Comparison of ENCODE assay signal across 1 cellular context in the genomic region with DNA sequence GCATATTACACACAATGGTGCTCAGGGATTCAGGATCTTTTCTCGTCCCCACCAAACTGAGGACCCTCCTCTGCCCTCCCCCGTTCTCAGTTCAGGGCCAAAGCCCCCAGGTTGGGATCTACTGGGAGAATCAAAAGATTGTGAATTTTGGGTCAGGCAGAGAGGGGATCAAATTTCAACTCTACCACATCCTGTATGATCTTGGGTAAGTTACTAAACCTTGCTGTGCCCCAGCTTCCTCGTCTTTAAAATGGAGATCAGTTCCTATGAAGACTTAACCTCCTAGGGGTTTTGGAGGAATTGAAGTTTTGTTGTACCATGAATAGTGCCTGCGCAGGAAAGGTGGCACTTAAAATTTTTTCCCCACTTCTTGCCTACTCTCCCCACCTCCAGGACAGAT.
TF ChIP-seq lines count a peak whose summit lies in the region.

No MANE protein-coding gene starts in this region.

TF ChIP-seq in HepG2, 621 proteins besides CTCF, POLR2A, EP300 and RAD21 (continued from another document):
- TF ChIP-seq, protein P1, sequence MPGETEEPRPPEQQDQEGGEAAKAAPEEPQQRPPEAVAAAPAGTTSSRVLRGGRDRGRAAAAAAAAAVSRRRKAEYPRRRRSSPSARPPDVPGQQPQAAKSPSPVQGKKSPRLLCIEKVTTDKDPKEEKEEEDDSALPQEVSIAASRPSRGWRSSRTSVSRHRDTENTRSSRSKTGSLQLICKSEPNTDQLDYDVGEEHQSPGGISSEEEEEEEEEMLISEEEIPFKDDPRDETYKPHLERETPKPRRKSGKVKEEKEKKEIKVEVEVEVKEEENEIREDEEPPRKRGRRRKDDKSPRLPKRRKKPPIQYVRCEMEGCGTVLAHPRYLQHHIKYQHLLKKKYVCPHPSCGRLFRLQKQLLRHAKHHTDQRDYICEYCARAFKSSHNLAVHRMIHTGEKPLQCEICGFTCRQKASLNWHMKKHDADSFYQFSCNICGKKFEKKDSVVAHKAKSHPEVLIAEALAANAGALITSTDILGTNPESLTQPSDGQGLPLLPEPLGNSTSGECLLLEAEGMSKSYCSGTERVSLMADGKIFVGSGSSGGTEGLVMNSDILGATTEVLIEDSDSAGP (CRISPR knock-in tag; IDR thresholded peaks at IDR 0.05; ENCODE audit: borderline replicate concordance) = no peak
- TF ChIP-seq CAMTA2 (CRISPR knock-in tag; IDR thresholded peaks at IDR 0.05; ENCODE audit: borderline replicate concordance) (no peak), ZNF260 (CRISPR knock-in tag; IDR thresholded peaks at IDR 0.05; ENCODE audit: borderline replicate concordance, low read depth) (no peak), CENPX (CRISPR knock-in tag; IDR thresholded peaks at IDR 0.05) (no peak), CEBPG (CRISPR knock-in tag; IDR thresholded peaks at IDR 0.05) (no peak), TEAD3 (CRISPR knock-in tag; optimal IDR thresholded peaks at IDR 0.05; ENCODE audit: borderline replicate concordance) (no peak), ZNF264 (CRISPR knock-in tag; IDR thresholded peaks at IDR 0.05) (no peak), KMT2B (CRISPR knock-in tag; IDR thresholded peaks at IDR 0.05) (no peak), FOXO1 (CRISPR knock-in tag; IDR thresholded peaks at IDR 0.05) (no peak), MIER3 (CRISPR knock-in tag; IDR thresholded peaks at IDR 0.05; ENCODE audit: borderline replicate concordance) (no peak)
- TF ChIP-seq, protein P2, sequence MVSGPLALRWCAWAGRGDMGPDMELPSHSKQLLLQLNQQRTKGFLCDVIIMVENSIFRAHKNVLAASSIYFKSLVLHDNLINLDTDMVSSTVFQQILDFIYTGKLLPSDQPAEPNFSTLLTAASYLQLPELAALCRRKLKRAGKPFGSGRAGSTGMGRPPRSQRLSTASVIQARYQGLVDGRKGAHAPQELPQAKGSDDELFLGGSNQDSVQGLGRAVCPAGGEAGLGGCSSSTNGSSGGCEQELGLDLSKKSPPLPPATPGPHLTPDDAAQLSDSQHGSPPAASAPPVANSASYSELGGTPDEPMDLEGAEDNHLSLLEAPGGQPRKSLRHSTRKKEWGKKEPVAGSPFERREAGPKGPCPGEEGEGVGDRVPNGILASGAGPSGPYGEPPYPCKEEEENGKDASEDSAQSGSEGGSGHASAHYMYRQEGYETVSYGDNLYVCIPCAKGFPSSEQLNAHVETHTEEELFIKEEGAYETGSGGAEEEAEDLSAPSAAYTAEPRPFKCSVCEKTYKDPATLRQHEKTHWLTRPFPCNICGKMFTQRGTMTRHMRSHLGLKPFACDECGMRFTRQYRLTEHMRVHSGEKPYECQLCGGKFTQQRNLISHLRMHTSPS (CRISPR knock-in tag; IDR thresholded peaks at IDR 0.05; ENCODE audit: low read depth) = no peak
TF ChIP-seq in HepG2: peak in this region for 0.
